Comparison of ENCODE assay signal across 8 cellular contexts in the genomic region with DNA sequence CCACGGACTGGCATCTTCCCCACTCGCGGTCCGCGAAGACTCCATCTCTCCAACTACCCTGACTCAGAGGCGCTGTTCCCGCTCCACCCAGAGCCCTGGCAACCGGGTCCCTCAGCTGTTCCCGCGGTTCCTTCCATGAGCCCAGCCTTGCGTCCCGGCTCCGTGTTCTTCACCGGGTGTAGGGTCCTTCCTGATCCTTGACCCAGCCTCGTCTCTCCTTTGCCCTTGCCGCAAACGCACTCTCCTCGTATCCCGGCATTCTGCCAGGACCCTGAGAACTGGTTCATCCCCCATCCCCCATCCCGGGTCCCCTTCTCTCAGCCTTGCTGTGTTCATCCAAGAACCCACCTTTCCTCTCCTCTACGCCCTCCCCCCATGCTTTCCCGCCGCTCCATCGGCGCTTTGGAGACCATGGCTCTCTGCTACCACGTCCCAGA. TPM values are rescaled to one million over a fixed set of nuclear protein-coding genes. Genes with fewer than 3 reads are reported as not detected.
DNase-seq lines count a peak whose midpoint lies in the region; ATAC-seq, FAIRE-seq and TF ChIP-seq lines count a peak whose summit lies in the region.

No MANE protein-coding gene starts in this region.

- no peak for ATAC-seq in natural killer cell treated with Interleukin-12 subunit alpha and Interleukin-12 subunit beta and Interleukin-15 and Interleukin-18, amount 100 ng/mL, for 72 hours
- no peak for ATAC-seq in GM21390 (IDR thresholded peaks at IDR 0.05; ENCODE audit: unreplicated experiment)

- H3K36me3 Mint-ChIP-seq in Calu3 (ENCODE audit: insufficient read depth, unreplicated experiment): peaks cover 49% of the 10 kb centered on the region
- H3K36me3 Mint-ChIP-seq in natural killer cell treated with Interleukin-12 subunit alpha and Interleukin-12 subunit beta and Interleukin-15 and Interleukin-18, amount 100 ng/mL, for 72 hours: peaks cover 3% of the 10 kb centered on the region

- BruUV-seq in Calu3 (replicated peaks; lab: Mats Ljungman, UMichigan): no TSS peak

- CTCF ChIA-PET in Calu3 (lab: Charles Lee): no interaction called here

- peaks cover 53% of the 10 kb centered on the region for H3K27me3 ChIP-seq in brain microvascular endothelial cell (replicated peaks)

- in situ Hi-C loops in brain microvascular endothelial cell (cut with HindIII; ENCODE audit: low pct_ligation_motif_present, low sequenced_read_pairs): no loop called here

- H3K27ac ChIP-seq in brain microvascular endothelial cell: no peak overlapping the region

- peak overlapping the region; percentile 59 for H3K4me3 Mint-ChIP-seq in Calu3 (ENCODE audit: low read depth, unreplicated experiment)
- peak overlapping the region; percentile 87 for H3K4me3 Mint-ChIP-seq in natural killer cell treated with Interleukin-12 subunit alpha and Interleukin-12 subunit beta and Interleukin-15 and Interleukin-18, amount 100 ng/mL, for 72 hours

- H3K4me1 Mint-ChIP-seq in Calu3 (ENCODE audit: low read depth, unreplicated experiment): peaks cover 15% of the 10 kb centered on the region
- peaks cover 52 to 60% of the 10 kb centered on the region in 2 donors for H3K4me1 Mint-ChIP-seq in natural killer cell treated with Interleukin-12 subunit alpha and Interleukin-12 subunit beta and Interleukin-15 and Interleukin-18, amount 100 ng/mL, for 72 hours (ENCODE audit: low read depth in 2 of 2)

- H3K27ac Mint-ChIP-seq in Calu3 (ENCODE audit: unreplicated experiment): no peak overlapping the region
- H3K27ac Mint-ChIP-seq in natural killer cell treated with Interleukin-12 subunit alpha and Interleukin-12 subunit beta and Interleukin-15 and Interleukin-18, amount 100 ng/mL, for 72 hours: peak overlapping the region in 1 of 2 donors; percentile 24

- peak overlapping the region; percentile 5 for H3K4me3 ChIP-seq in brain microvascular endothelial cell (ENCODE audit: low read depth, low read length)

- H3K36me3 ChIP-seq in brain microvascular endothelial cell (replicated peaks): peaks cover 5% of the 10 kb centered on the region

- TF ChIP-seq CTCF in Calu3 (IDR thresholded peaks at IDR 0.05; ENCODE audit: unreplicated experiment) (no peak), brain microvascular endothelial cell (IDR thresholded peaks at IDR 0.05; ENCODE audit: low read depth, low read length, missing control alignments) (no peak)

- intact Hi-C loops in Calu3 (cut with micrococcal nuclease; ENCODE audit: unreplicated experiment): no loop called here

- DNase-seq in Calu3 (no peak), LHCN-M2 (ENCODE audit: low read depth) (peak; percentile 20), brain microvascular endothelial cell (no peak), HTR-8/SVneo (ENCODE audit: insufficient read length, low spot score) (no peak), Ammon's horn (ENCODE audit: low spot score) (no peak), NCI-H345 (lab: John Stamatoyannopoulos, UW) (no peak)
- DNase-seq in natural killer cell treated with Interleukin-12 subunit alpha and Interleukin-12 subunit beta and Interleukin-15 and Interleukin-18, amount 100 ng/mL, for 72 hours (ENCODE audit: low spot score): no peak

- no peaks in the 10 kb centered on the region for H3K9me3 Mint-ChIP-seq in Calu3 (ENCODE audit: low read depth, unreplicated experiment)
- no peaks in the 10 kb centered on the region for H3K9me3 Mint-ChIP-seq in natural killer cell treated with Interleukin-12 subunit alpha and Interleukin-12 subunit beta and Interleukin-15 and Interleukin-18, amount 100 ng/mL, for 72 hours

- no peak for FAIRE-seq in HTR-8/SVneo (lab: Jason Lieb, UNC)

- peaks cover 30% of the 10 kb centered on the region for H3K27me3 Mint-ChIP-seq in Calu3 (ENCODE audit: unreplicated experiment)
- H3K27me3 Mint-ChIP-seq in natural killer cell treated with Interleukin-12 subunit alpha and Interleukin-12 subunit beta and Interleukin-15 and Interleukin-18, amount 100 ng/mL, for 72 hours: peaks cover 15 to 17% of the 10 kb centered on the region in 2 donors

RNA-seq across cellular contexts. Expression of gene ICAM5, which starts 0.7 kb away (rescaled TPM):
- 0.61 and 1.3 TPM in 2 replicates for total RNA-seq in Calu3 (2022)
- 4.0 and 8.0 TPM in 2 replicates for total RNA-seq in LHCN-M2 (2014; rRNA removed)
- 3.7 TPM for polyA plus RNA-seq in LHCN-M2 (2012)
- under 1 TPM; 0.78 to 0.83 TPM for total RNA-seq in natural killer cell treated with Interleukin-12 subunit alpha and Interleukin-12 subunit beta and Interleukin-15 and Interleukin-18, amount 100 ng/mL, for 72 hours

RNA-seq across cellular contexts. Expression of gene ICAM4, which starts 3.7 kb away (rescaled TPM):
- total RNA-seq in Calu3 (2022): 1.6 and 1.7 TPM in 2 replicates
- not detected in 2 replicates for total RNA-seq in LHCN-M2 (2014; rRNA removed)
- polyA plus RNA-seq in LHCN-M2 (2012): 0.16 TPM
- 1 to 10 TPM; 1.4 to 2.1 TPM for total RNA-seq in natural killer cell treated with Interleukin-12 subunit alpha and Interleukin-12 subunit beta and Interleukin-15 and Interleukin-18, amount 100 ng/mL, for 72 hours

RNA-seq across cellular contexts. Expression of gene ZGLP1, which starts 19.2 kb away (rescaled TPM):
- total RNA-seq in Calu3 (2022) (4.6 and 7.0 TPM in 2 replicates), LHCN-M2 (2014; rRNA removed) (1.9 and 3.4 TPM in 2 replicates)
- polyA plus RNA-seq in LHCN-M2 (2012): 2.1 TPM
- total RNA-seq in natural killer cell treated with Interleukin-12 subunit alpha and Interleukin-12 subunit beta and Interleukin-15 and Interleukin-18, amount 100 ng/mL, for 72 hours: 1 to 10 TPM; 2.5 to 7.3 TPM

RNA-seq across cellular contexts. Expression of gene ICAM1, which starts 19.5 kb away (rescaled TPM):
- total RNA-seq in Calu3 (2022): 91.0 and 147 TPM in 2 replicates
- 1.7 and 2.2 TPM in 2 replicates for total RNA-seq in LHCN-M2 (2014; rRNA removed)
- 3.9 TPM for polyA plus RNA-seq in LHCN-M2 (2012)
- total RNA-seq in natural killer cell treated with Interleukin-12 subunit alpha and Interleukin-12 subunit beta and Interleukin-15 and Interleukin-18, amount 100 ng/mL, for 72 hours: 100 to 1,000 TPM; 106 to 264 TPM

RNA-seq across cellular contexts. Expression of gene FDX2, which starts 25.4 kb away (rescaled TPM):
- total RNA-seq in Calu3 (2022) (18.7 and 18.9 TPM in 2 replicates), LHCN-M2 (2014; rRNA removed) (61.0 and 64.5 TPM in 2 replicates)
- 77.1 TPM for polyA plus RNA-seq in LHCN-M2 (2012)
- 10 to 100 TPM; 11.4 to 26.4 TPM for total RNA-seq in natural killer cell treated with Interleukin-12 subunit alpha and Interleukin-12 subunit beta and Interleukin-15 and Interleukin-18, amount 100 ng/mL, for 72 hours
